ENCODE assay signal across 33 cellular contexts in genomic region chr1:26524181-26524580, GRCh38. TPM values are rescaled to one million over a fixed set of nuclear protein-coding genes. Genes with fewer than 3 reads are reported as not detected.
DNase-seq lines count a peak whose midpoint lies in the region; ATAC-seq, FAIRE-seq and TF ChIP-seq lines count a peak whose summit lies in the region.
"Had no signal": no experiment of that assay in that cellular context is flagged by ENCODE, and none has a peak within 500 bp of the region (broad histone marks: within the 10 kb centered on the region; RNA-seq: fewer than 3 reads in every experiment).

No MANE protein-coding gene starts in this region.

- no peak for FAIRE-seq in endothelial cell of umbilical vein (lab: Jason Lieb, UNC)
- FAIRE-seq: G401.6 had no signal

- ATAC-seq in SK-N-SH treated with all-trans-retinoic acid at 6 μM for 48 hours (no peak), RWPE2 (ENCODE audit: low read depth) (peak; percentile 97), GM19328 (IDR thresholded peaks at IDR 0.05; ENCODE audit: unreplicated experiment) (no peak), GM21390 (IDR thresholded peaks at IDR 0.05; ENCODE audit: unreplicated experiment) (no peak)
- ATAC-seq: gastroesophageal sphincter; lower lobe of right lung; naive thymus-derived CD8-positive, alpha-beta T cell had no signal

- H3K79me2 ChIP-seq in SK-N-SH (ENCODE audit: insufficient read depth) (no peaks in the 10 kb centered on the region), endothelial cell of umbilical vein (ENCODE audit: control insufficient read depth, insufficient read depth, low read length) (no peaks in the 10 kb centered on the region)
- H3K79me2 ChIP-seq: hepatocyte had no signal

- dilution Hi-C loops in endothelial cell of umbilical vein (cut with MboI; ENCODE audit: extremely low pct_ligation_motif_present, low sequenced_read_pairs): no loop called here

- no peaks in the 10 kb centered on the region for H3F3A ChIP-seq in SK-N-SH (replicated peaks; ENCODE audit: insufficient read depth)

- no peaks in the 10 kb centered on the region for H4K20me1 ChIP-seq in SK-N-SH (ENCODE audit: insufficient read depth)
- no peaks in the 10 kb centered on the region for H4K20me1 ChIP-seq in endothelial cell of umbilical vein (replicated peaks; ENCODE audit: control insufficient read depth, extremely low read depth, insufficient read depth, low read length)

- no peak overlapping the region for H3K9ac ChIP-seq in SK-N-SH
- H3K9ac ChIP-seq in endothelial cell of umbilical vein (replicated peaks; ENCODE audit: extremely low read depth, insufficient read depth, low read length): no peak overlapping the region

- DNase-seq in SK-N-SH (peak; percentile 8), RWPE2 (ENCODE audit: low spot score) (no peak), endothelial cell of umbilical vein (ENCODE audit: low read depth, low spot score) (no peak), NCI-H510A treated with DMSO at 0.1 percent for 48 hours (lab: John Stamatoyannopoulos, UW) (no peak)
- DNase-seq in central memory CD4-positive, alpha-beta T cell: no peak
- DNase-seq: 8988T; activated CD4-positive, alpha-beta T cell treated with anti-CD3 and anti-CD28 coated beads, Interleukin-2, amount 50 U/mL, for 1 hour; activated gamma-delta T cell treated with Interleukin-2 at 50 U/mL for 16 hours; activated T-cell treated with anti-CD3 and anti-CD28 coated beads, Interleukin-2, amount 50 U/mL, for 24 hours; C1 segment of cervical spinal cord; COR-L47; DMS53; KBM-7; lower lobe of right lung; MG63; naive thymus-derived CD8-positive, alpha-beta T cell; NCI-H1105; NCI-H187 treated with DMSO at 0.1 percent for 48 hours; NCI-H2171; NCI-H526; NK-92 treated with Interleukin-12 subunit alpha and Interleukin-12 subunit beta, amount 100 ng/mL, for 24 hours; occipital lobe; SHP77 treated with DMSO at 0.1 percent for 48 hours; stimulated activated CD4-positive, alpha-beta T cell treated with anti-CD3 and anti-CD28 coated beads, Interleukin-4, amount 100 ng/mL, for 1 hour; T-helper 9 cell; transverse colon had no signal

- H3K36me3 ChIP-seq in SK-N-SH (replicated peaks in 1 of 2; ENCODE audit: control insufficient read depth in 1 of 2, insufficient read depth in 2 of 2, low read length in 1 of 2): no peaks in the 10 kb centered on the region
- H3K36me3 ChIP-seq in RWPE2 (ENCODE audit: low read depth): no peaks in the 10 kb centered on the region
- H3K36me3 ChIP-seq in endothelial cell of umbilical vein (ENCODE audit: control insufficient read depth in 2 of 2, extremely low read depth in 1 of 2, insufficient read depth in 2 of 2, low read length in 2 of 2): no peaks in the 10 kb centered on the region
- H3K36me3 ChIP-seq: gastroesophageal sphincter, HAP-1, lower lobe of right lung, MG63, transverse colon had no signal

- TF ChIP-seq POLR2A in endothelial cell of umbilical vein (IDR thresholded peaks at IDR 0.05; ENCODE audit: low read depth, low read length): no peak

- H3K27me3 ChIP-seq in SK-N-SH (ENCODE audit: insufficient read depth) (peaks cover 18% of the 10 kb centered on the region; the same call in 1 of the 2 replicates), RWPE2 (ENCODE audit: insufficient read depth, poor library complexity, severe bottlenecking) (no peaks in the 10 kb centered on the region), endothelial cell of umbilical vein (ENCODE audit: control insufficient read depth in 2 of 2, insufficient read depth in 2 of 2, low read length in 2 of 2) (peaks cover 6% of the 10 kb centered on the region in 2 experiments)
- H3K27me3 ChIP-seq: hepatocyte had no signal

- TF ChIP-seq CTCF in SK-N-SH (IDR thresholded peaks at IDR 0.05) (no peak), RWPE2 (IDR thresholded peaks at IDR 0.05; ENCODE audit: poor library complexity, severe bottlenecking) (no peak), endothelial cell of umbilical vein (IDR thresholded peaks at IDR 0.05; ENCODE audit: extremely low read depth in 1 of 2, insufficient read depth in 1 of 2, low read depth in 1 of 2, low read length in 2 of 2) (no peak)

- no peaks in the 10 kb centered on the region for H3K9me1 ChIP-seq in endothelial cell of umbilical vein (replicated peaks; ENCODE audit: control insufficient read depth, extremely low read depth, insufficient read depth, low read length)

- H3K4me2 ChIP-seq in SK-N-SH: no peak overlapping the region
- no peak overlapping the region for H3K4me2 ChIP-seq in endothelial cell of umbilical vein (ENCODE audit: insufficient read depth, low read length)
- H3K4me2 ChIP-seq: hepatocyte had no signal

- peaks cover 0 to 2% of the 10 kb centered on the region in 2 experiments; a peak in 1 of 4 replicates for H3K4me1 ChIP-seq in SK-N-SH (ENCODE audit: control insufficient read depth in 1 of 2, insufficient read depth in 2 of 2, low read depth in 1 of 2, low read length in 1 of 2)
- H3K4me1 ChIP-seq in RWPE2 (ENCODE audit: insufficient read depth, poor library complexity, severe bottlenecking): peaks cover 13% of the 10 kb centered on the region
- peaks cover 2% of the 10 kb centered on the region for H3K4me1 ChIP-seq in endothelial cell of umbilical vein (ENCODE audit: control insufficient read depth, extremely low read depth, insufficient read depth, low read length)

- no peaks in the 10 kb centered on the region for H3K9me2 ChIP-seq in SK-N-SH

- no peaks in the 10 kb centered on the region for H3K9me3 ChIP-seq in SK-N-SH
- no peaks in the 10 kb centered on the region for H3K9me3 ChIP-seq in RWPE2 (ENCODE audit: severe bottlenecking)
- no peaks in the 10 kb centered on the region for H3K9me3 ChIP-seq in endothelial cell of umbilical vein (replicated peaks; ENCODE audit: control insufficient read depth, insufficient read depth, low read length)
- H3K9me3 ChIP-seq: gastroesophageal sphincter, HAP-1, lower lobe of right lung, MG63, transverse colon had no signal

- POLR2A ChIA-PET in SK-N-SH (lab: Yijun Ruan, JAX): no interaction called here
- POLR2A ChIA-PET in endothelial cell of umbilical vein (lab: Charles Lee): no interaction called here

- no peak for TF ChIP-seq EP300 in SK-N-SH (IDR thresholded peaks at IDR 0.05; ENCODE audit: borderline replicate concordance in 1 of 2, low read depth in 1 of 2, low read length in 1 of 2)

- H3K4me3 ChIP-seq in SK-N-SH (ENCODE audit: low read depth in 2 of 2, low read length in 1 of 2) (no peak overlapping the region), RWPE2 (ENCODE audit: severe bottlenecking) (no peak overlapping the region), endothelial cell of umbilical vein (replicated peaks in 1 of 3; ENCODE audit: insufficient read depth in 1 of 3, low read depth in 1 of 3, low read length in 3 of 3) (no peak overlapping the region)
- H3K4me3 ChIP-seq: gastroesophageal sphincter, HAP-1, hepatocyte, lower lobe of right lung, MG63, transverse colon had no signal

- 43% methylated on average over 4 of the region's 4 CpGs for WGBS in SK-N-SH (ENCODE audit: low lambda C conversion rate)

- no peak overlapping the region for H3K27ac ChIP-seq in SK-N-SH (ENCODE audit: low read depth in 2 of 2, low read length in 1 of 2)
- H3K27ac ChIP-seq in RWPE2 (ENCODE audit: poor library complexity, severe bottlenecking): peak overlapping the region; percentile 72
- no peak overlapping the region for H3K27ac ChIP-seq in endothelial cell of umbilical vein (ENCODE audit: insufficient read depth, low read depth, low read length)
- H3K27ac ChIP-seq: gastroesophageal sphincter, hepatocyte, lower lobe of right lung, transverse colon had no signal

- CTCF ChIA-PET in SK-N-SH (lab: Yijun Ruan, JAX): interaction anchor here (1.0 kb wide), 1 partner anchor 23 kb away, joined by 3 read pairs; no protein-coding TSS in a partner anchor
- CTCF ChIA-PET in endothelial cell of umbilical vein (lab: Charles Lee): interaction anchor here (0.5 to 2.1 kb wide), 4 partner anchors 9 to 78 kb away, joined by 3 to 8 read pairs (median 5); no protein-coding TSS in a partner anchor

- intact Hi-C loops in endothelial cell of umbilical vein (cut with micrococcal nuclease): no loop called here

- BruUV-seq in endothelial cell of umbilical vein (replicated peaks; lab: Mats Ljungman, UMichigan): no TSS peak

- no peak for TF ChIP-seq RAD21 in SK-N-SH (IDR thresholded peaks at IDR 0.05; ENCODE audit: low read length)

- no peak overlapping the region for H2AFZ ChIP-seq in SK-N-SH (ENCODE audit: low read depth)
- H2AFZ ChIP-seq in endothelial cell of umbilical vein (ENCODE audit: low read depth, low read length): peak overlapping the region; percentile 0
- H2AFZ ChIP-seq: hepatocyte had no signal

TF ChIP-seq in SK-N-SH, 30 proteins besides CTCF, POLR2A, EP300 and RAD21 (continues in another document):
- no peak for TF ChIP-seq YY1 (IDR thresholded peaks at IDR 0.05; ENCODE audit: low read depth)

TF ChIP-seq in SK-N-SH treated with all-trans-retinoic acid at 6 μM for 48 hours, 23 proteins besides CTCF, POLR2A, EP300 and RAD21 (continues in another document):
- no peak for TF ChIP-seq ZFP30 (CRISPR knock-in tag; IDR thresholded peaks at IDR 0.05)

TF ChIP-seq in endothelial cell of umbilical vein, 7 proteins besides CTCF, POLR2A, EP300 and RAD21 (continues in another document):
- TF ChIP-seq GATA2 (IDR thresholded peaks at IDR 0.05; ENCODE audit: insufficient read depth, insufficient read length, low read depth, low read length): no peak

RNA-seq across cellular contexts. Expression of gene RPS6KA1, which starts 5.4 kb away (rescaled TPM):
- polyA plus RNA-seq in SK-N-SH (2012; rRNA removed) (8.3 and 9.7 TPM in 2 replicates), endothelial cell of umbilical vein (6.7 and 7.2 TPM in 2 replicates)
- polyA plus RNA-seq in SK-N-SH (2012; cell fraction: cytosol; rRNA removed): 4.3 and 7.1 TPM in 2 replicates
- polyA plus RNA-seq in SK-N-SH (2012; cell fraction: nucleus; rRNA removed): 9.0 and 11.6 TPM in 2 replicates
- total RNA-seq in endothelial cell of umbilical vein: 13.3 and 15.5 TPM in 2 replicates
- polyA plus RNA-seq in endothelial cell of umbilical vein (2011; cell fraction: cytosol; rRNA removed): 8.1 and 9.0 TPM in 2 replicates
- 8.5 and 9.3 TPM in 2 replicates for polyA plus RNA-seq in endothelial cell of umbilical vein (2011; cell fraction: nucleus; rRNA removed)
- polyA plus RNA-seq in endothelial cell of umbilical vein (2012): 11.7 and 11.9 TPM in 2 replicates
- polyA minus RNA-seq in endothelial cell of umbilical vein: 10.0 and 13.6 TPM in 2 replicates
- polyA minus RNA-seq in endothelial cell of umbilical vein (2011; cell fraction: cytosol; rRNA and poly(A)+ RNA removed): 58.2 TPM
- polyA minus RNA-seq in endothelial cell of umbilical vein (2011; cell fraction: nucleus; rRNA and poly(A)+ RNA removed): 5.5 and 6.9 TPM in 2 replicates

RNA-seq across cellular contexts. Expression of gene HMGN2, which starts 51.9 kb away (rescaled TPM):
- 343 and 644 TPM in 2 replicates for polyA plus RNA-seq in SK-N-SH (2012; rRNA removed)
- polyA plus RNA-seq in SK-N-SH (2012; cell fraction: cytosol; rRNA removed): 624 and 653 TPM in 2 replicates
- polyA plus RNA-seq in SK-N-SH (2012; cell fraction: nucleus; rRNA removed): 304 and 357 TPM in 2 replicates
- 562 and 580 TPM in 2 replicates for total RNA-seq in endothelial cell of umbilical vein
- 183 and 240 TPM in 2 replicates for polyA plus RNA-seq in endothelial cell of umbilical vein
- polyA plus RNA-seq in endothelial cell of umbilical vein (2011; cell fraction: cytosol; rRNA removed): 388 and 410 TPM in 2 replicates
- 330 and 421 TPM in 2 replicates for polyA plus RNA-seq in endothelial cell of umbilical vein (2011; cell fraction: nucleus; rRNA removed)
- polyA plus RNA-seq in endothelial cell of umbilical vein (2012): 258 and 540 TPM in 2 replicates
- 87.6 and 88.7 TPM in 2 replicates for polyA minus RNA-seq in endothelial cell of umbilical vein
- polyA minus RNA-seq in endothelial cell of umbilical vein (2011; cell fraction: cytosol; rRNA and poly(A)+ RNA removed): 144 TPM
- polyA minus RNA-seq in endothelial cell of umbilical vein (2011; cell fraction: nucleus; rRNA and poly(A)+ RNA removed): 95.4 and 119 TPM in 2 replicates
